Comparison of ENCODE assay signal across 1 cellular context in genomic region chr6:44034931-44035345, GRCh38.
TF ChIP-seq lines count a peak whose summit lies in the region.

No MANE protein-coding gene starts in this region.

TF ChIP-seq in HepG2, 621 proteins besides CTCF, POLR2A, EP300 and RAD21 (continued from another document):
- TF ChIP-seq, protein P1, sequence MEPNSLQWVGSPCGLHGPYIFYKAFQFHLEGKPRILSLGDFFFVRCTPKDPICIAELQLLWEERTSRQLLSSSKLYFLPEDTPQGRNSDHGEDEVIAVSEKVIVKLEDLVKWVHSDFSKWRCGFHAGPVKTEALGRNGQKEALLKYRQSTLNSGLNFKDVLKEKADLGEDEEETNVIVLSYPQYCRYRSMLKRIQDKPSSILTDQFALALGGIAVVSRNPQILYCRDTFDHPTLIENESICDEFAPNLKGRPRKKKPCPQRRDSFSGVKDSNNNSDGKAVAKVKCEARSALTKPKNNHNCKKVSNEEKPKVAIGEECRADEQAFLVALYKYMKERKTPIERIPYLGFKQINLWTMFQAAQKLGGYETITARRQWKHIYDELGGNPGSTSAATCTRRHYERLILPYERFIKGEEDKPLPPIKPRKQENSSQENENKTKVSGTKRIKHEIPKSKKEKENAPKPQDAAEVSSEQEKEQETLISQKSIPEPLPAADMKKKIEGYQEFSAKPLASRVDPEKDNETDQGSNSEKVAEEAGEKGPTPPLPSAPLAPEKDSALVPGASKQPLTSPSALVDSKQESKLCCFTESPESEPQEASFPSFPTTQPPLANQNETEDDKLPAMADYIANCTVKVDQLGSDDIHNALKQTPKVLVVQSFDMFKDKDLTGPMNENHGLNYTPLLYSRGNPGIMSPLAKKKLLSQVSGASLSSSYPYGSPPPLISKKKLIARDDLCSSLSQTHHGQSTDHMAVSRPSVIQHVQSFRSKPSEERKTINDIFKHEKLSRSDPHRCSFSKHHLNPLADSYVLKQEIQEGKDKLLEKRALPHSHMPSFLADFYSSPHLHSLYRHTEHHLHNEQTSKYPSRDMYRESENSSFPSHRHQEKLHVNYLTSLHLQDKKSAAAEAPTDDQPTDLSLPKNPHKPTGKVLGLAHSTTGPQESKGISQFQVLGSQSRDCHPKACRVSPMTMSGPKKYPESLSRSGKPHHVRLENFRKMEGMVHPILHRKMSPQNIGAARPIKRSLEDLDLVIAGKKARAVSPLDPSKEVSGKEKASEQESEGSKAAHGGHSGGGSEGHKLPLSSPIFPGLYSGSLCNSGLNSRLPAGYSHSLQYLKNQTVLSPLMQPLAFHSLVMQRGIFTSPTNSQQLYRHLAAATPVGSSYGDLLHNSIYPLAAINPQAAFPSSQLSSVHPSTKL (CRISPR knock-in tag; IDR thresholded peaks at IDR 0.05) = peak; percentile 28; the same call in 1 of the 2 replicates
- TF ChIP-seq AHR (CRISPR knock-in tag; IDR thresholded peaks at IDR 0.05) = no peak
- no peak for TF ChIP-seq ZNF879 (CRISPR knock-in tag; IDR thresholded peaks at IDR 0.05)
- TF ChIP-seq PPARG (CRISPR knock-in tag; conservative IDR thresholded peaks at IDR 0.05) = no peak
- TF ChIP-seq ZSCAN31 (CRISPR knock-in tag; IDR thresholded peaks at IDR 0.05; ENCODE audit: low read depth) = no peak
- TF ChIP-seq PRPF4 (IDR thresholded peaks at IDR 0.05; ENCODE audit: low read depth, low read length, poor library complexity, severe bottlenecking) = no peak
- TF ChIP-seq ZNF616 (CRISPR knock-in tag; IDR thresholded peaks at IDR 0.05; ENCODE audit: low read depth) = no peak
- TF ChIP-seq ZNF557 (CRISPR knock-in tag; IDR thresholded peaks at IDR 0.05) = no peak
- TF ChIP-seq PHF8 (CRISPR knock-in tag; IDR thresholded peaks at IDR 0.05) = no peak
- TF ChIP-seq AHDC1 (CRISPR knock-in tag; IDR thresholded peaks at IDR 0.05; ENCODE audit: borderline replicate concordance) = peak; percentile 26; the same call in 1 of the 2 replicates
- no peak for TF ChIP-seq ZNF407 (CRISPR knock-in tag; IDR thresholded peaks at IDR 0.05; ENCODE audit: not compliant biosample characterization)
- no peak for TF ChIP-seq MED8 (CRISPR knock-in tag; IDR thresholded peaks at IDR 0.05; ENCODE audit: insufficient replicate concordance)
- TF ChIP-seq NFIB (CRISPR knock-in tag; IDR thresholded peaks at IDR 0.05; ENCODE audit: borderline replicate concordance) = no peak
- no peak for TF ChIP-seq NFAT5 (CRISPR knock-in tag; IDR thresholded peaks at IDR 0.05)
- TF ChIP-seq FOXA3 (CRISPR knock-in tag; IDR thresholded peaks at IDR 0.05) = 0 out of 2 replicates have a peak, but pooled peaks have one; percentile 30
- TF ChIP-seq FOXM1 (CRISPR knock-in tag; IDR thresholded peaks at IDR 0.05) = no peak
- TF ChIP-seq SRF (IDR thresholded peaks at IDR 0.05; ENCODE audit: low read depth, low read length) = no peak
- peak; percentile 86 for TF ChIP-seq FOSL2 (CRISPR knock-in tag; IDR thresholded peaks at IDR 0.05)
